In the genomic region with DNA sequence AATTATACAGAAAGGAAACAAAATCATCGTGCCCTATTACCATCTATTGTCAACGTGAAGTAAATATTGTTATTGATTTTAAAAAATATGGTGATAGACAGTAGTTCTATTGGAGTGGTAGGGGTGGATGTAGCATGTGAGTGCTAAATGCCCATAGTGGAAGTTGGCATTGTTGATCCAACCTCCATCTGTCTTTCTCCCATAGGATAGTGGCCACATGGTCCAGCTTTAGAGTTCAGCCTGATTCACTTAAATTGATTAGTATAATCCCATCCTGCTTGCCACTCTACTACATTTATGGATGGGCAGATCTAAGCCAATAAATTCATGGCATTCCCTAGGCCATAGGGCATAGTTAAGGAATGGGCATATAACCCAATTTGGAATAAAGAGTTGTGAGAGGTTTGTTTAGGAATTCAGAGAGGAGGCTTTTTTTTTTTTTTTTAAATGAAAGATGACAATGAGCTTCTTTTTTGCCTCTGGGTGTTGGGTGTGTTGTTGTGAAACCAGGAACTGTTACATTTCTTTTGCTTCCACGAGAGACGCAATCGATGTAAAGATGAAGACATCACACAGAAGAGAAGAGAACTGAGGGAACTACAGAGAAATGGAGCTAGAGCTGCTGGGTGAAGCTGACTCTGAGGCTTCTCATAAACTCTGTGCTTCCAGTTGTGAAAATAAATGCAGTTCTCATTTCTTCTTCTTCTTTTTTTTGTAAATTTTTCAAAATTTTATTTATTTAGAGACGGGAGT, we compare ENCODE assay signal across 17 cellular contexts. TPM values are rescaled to one million over a fixed set of nuclear protein-coding genes. Genes with fewer than 3 reads are reported as not detected.
DNase-seq lines count a peak whose midpoint lies in the region; ATAC-seq and TF ChIP-seq lines count a peak whose summit lies in the region.
"Had no signal": no experiment of that assay in that cellular context is flagged by ENCODE, and none has a peak within 500 bp of the region (broad histone marks: within the 10 kb centered on the region; RNA-seq: fewer than 3 reads in every experiment).

No MANE protein-coding gene starts in this region.

- intact Hi-C loops in lower lobe of right lung (cut with DNase I) = no loop called here

- WGBS in GM23248 (ENCODE audit: low coverage in 1 of 2, low lambda C conversion rate in 2 of 2, missing lambda C conversion rate in 2 of 2), 2 experiments = 95 to 97% methylated on average over 6 of the region's 6 CpGs

- H3K9ac ChIP-seq in GM23248 = no peak overlapping the region

- H3K27me3 ChIP-seq in GM23248 (replicated peaks; ENCODE audit: insufficient read depth) = no peaks in the 10 kb centered on the region
- H3K27me3 ChIP-seq in lower lobe of right lung (ENCODE audit: low read depth) = no peaks in the 10 kb centered on the region
- H3K27me3 ChIP-seq: body of pancreas, Peyer's patch had no signal

- in situ Hi-C loops in GM23248 (cut with MboI) = no loop called here
- in situ Hi-C loops in SK-MEL-5 (cut with HindIII; ENCODE audit: low pct_unique_long_range_greater_than_20kb, low sequenced_read_pairs) = no loop called here

- peaks cover 14% of the 10 kb centered on the region; the same call in 1 of the 2 replicates for H3F3A ChIP-seq in GM23248 (ENCODE audit: insufficient read depth)

- no peak overlapping the region for H2AFZ ChIP-seq in GM23248

- H3K4me1 Mint-ChIP-seq in progenitor cell of endocrine pancreas (ENCODE audit: low read depth) = peaks cover 9% of the 10 kb centered on the region
- H3K4me1 Mint-ChIP-seq in osteocyte (ENCODE audit: unreplicated experiment) = peaks cover 5% of the 10 kb centered on the region

- no peaks in the 10 kb centered on the region for H3K9me2 ChIP-seq in GM23248 (ENCODE audit: insufficient read depth)

- H3K4me3 ChIP-seq in GM23248 = no peak overlapping the region
- H3K4me3 ChIP-seq in lower lobe of right lung = no peak overlapping the region
- H3K4me3 ChIP-seq: body of pancreas, Peyer's patch had no signal

- H3K27ac ChIP-seq in GM23248 (no peak overlapping the region), lower lobe of right lung (no peak overlapping the region)
- H3K27ac ChIP-seq: Peyer's patch had no signal

- H3K4me3 Mint-ChIP-seq in progenitor cell of endocrine pancreas (ENCODE audit: low read depth) (no peak overlapping the region), osteocyte (ENCODE audit: unreplicated experiment) (no peak overlapping the region)
- H3K4me3 Mint-ChIP-seq: natural killer cell had no signal

- H3K27me3 Mint-ChIP-seq in progenitor cell of endocrine pancreas (no peaks in the 10 kb centered on the region), osteocyte (ENCODE audit: unreplicated experiment) (no peaks in the 10 kb centered on the region)
- H3K27me3 Mint-ChIP-seq: stimulated activated naive CD8-positive, alpha-beta T cell treated with anti-CD3 and anti-CD28 coated beads, Interleukin-15, amount 100 ng/mL, for 72 hours had no signal

- H3K36me3 ChIP-seq in GM23248 (ENCODE audit: low read depth) = no peaks in the 10 kb centered on the region
- no peaks in the 10 kb centered on the region for H3K36me3 ChIP-seq in lower lobe of right lung
- H3K36me3 ChIP-seq: Peyer's patch had no signal

- peak overlapping the region; percentile 60 for H3K4me2 ChIP-seq in GM23248 (ENCODE audit: unreplicated experiment)

- ATAC-seq in lower lobe of right lung (peak; percentile 50 to 62), GM19397 (IDR thresholded peaks at IDR 0.05; ENCODE audit: unreplicated experiment) (no peak), HG03045 (IDR thresholded peaks at IDR 0.05; ENCODE audit: unreplicated experiment) (no peak)
- ATAC-seq: body of pancreas; natural killer cell; stimulated activated naive CD8-positive, alpha-beta T cell treated with anti-CD3 and anti-CD28 coated beads, Interleukin-15, amount 100 ng/mL, for 72 hours had no signal

- H3K9me3 Mint-ChIP-seq in progenitor cell of endocrine pancreas (ENCODE audit: low read depth) = no peaks in the 10 kb centered on the region
- H3K9me3 Mint-ChIP-seq in osteocyte (ENCODE audit: unreplicated experiment) = no peaks in the 10 kb centered on the region
- H3K9me3 Mint-ChIP-seq: natural killer cell; stimulated activated naive CD8-positive, alpha-beta T cell treated with anti-CD3 and anti-CD28 coated beads, Interleukin-15, amount 100 ng/mL, for 72 hours had no signal

- peaks cover 42% of the 10 kb centered on the region for H3K4me1 ChIP-seq in GM23248 (ENCODE audit: insufficient read depth)
- H3K4me1 ChIP-seq in lower lobe of right lung = peaks cover 30% of the 10 kb centered on the region
- H3K4me1 ChIP-seq: Peyer's patch had no signal

- H3K9me3 ChIP-seq in GM23248 (ENCODE audit: low read depth) (no peaks in the 10 kb centered on the region), lower lobe of right lung (no peaks in the 10 kb centered on the region)
- H3K9me3 ChIP-seq: body of pancreas, Peyer's patch had no signal

- peaks cover 4% of the 10 kb centered on the region; the same call in 1 of the 2 replicates for H4K20me1 ChIP-seq in GM23248 (ENCODE audit: insufficient read depth)

- peaks cover 21% of the 10 kb centered on the region for H3K79me2 ChIP-seq in GM23248 (ENCODE audit: insufficient read depth)

- H3K36me3 Mint-ChIP-seq in progenitor cell of endocrine pancreas (ENCODE audit: insufficient read depth) (no peaks in the 10 kb centered on the region), osteocyte (ENCODE audit: unreplicated experiment) (no peaks in the 10 kb centered on the region)
- H3K36me3 Mint-ChIP-seq: natural killer cell had no signal

- TF ChIP-seq CTCF in lower lobe of right lung (IDR thresholded peaks at IDR 0.05) (no peak), progenitor cell of endocrine pancreas (IDR thresholded peaks at IDR 0.05; ENCODE audit: unreplicated experiment) (no peak), osteocyte (IDR thresholded peaks at IDR 0.05) (no peak)

- peak; percentile 87 to 88 for DNase-seq in AML-193 (lab: John Stamatoyannopoulos, UW)
- DNase-seq in GM23248 = no peak
- DNase-seq in SK-MEL-5 (ENCODE audit: low read depth, low spot score) = peak; percentile 78
- DNase-seq in lower lobe of right lung = no peak
- no peak for DNase-seq in progenitor cell of endocrine pancreas (ENCODE audit: low spot score, unreplicated experiment)
- no peak for DNase-seq in osteocyte (ENCODE audit: extremely low spot score, unreplicated experiment)
- DNase-seq: activated CD4-positive, CD25-positive, alpha-beta regulatory T cell; body of pancreas; natural killer cell; NCI-H187 treated with DMSO at 0.1 percent for 48 hours; NCI-H510A treated with DMSO at 0.1 percent for 48 hours; Peyer's patch; stimulated activated CD4-positive, alpha-beta T cell treated with anti-CD3 and anti-CD28 coated beads, Interleukin-15, amount 100 ng/mL, for 24 hours; stimulated activated naive CD8-positive, alpha-beta T cell treated with anti-CD3 and anti-CD28 coated beads, Interleukin-15, amount 100 ng/mL, for 72 hours; T-helper 1 cell had no signal

- no peak overlapping the region for H3K27ac Mint-ChIP-seq in progenitor cell of endocrine pancreas
- H3K27ac Mint-ChIP-seq in osteocyte (ENCODE audit: unreplicated experiment) = no peak overlapping the region

RNA-seq across cellular contexts. Expression of a gene that starts 12.5 kb away (rescaled TPM):
- 24.3 and 28.1 TPM in 2 replicates for total RNA-seq in GM23248 (2014; rRNA removed; shearing (Covaris generic))
- 8.3 and 11.1 TPM in 2 replicates for polyA plus RNA-seq in GM23248 (2016; fragmentation: Nextera tagmentation; extraction: Ambion mirVana)
- 107 and 111 TPM in 2 replicates for total RNA-seq in SK-MEL-5 (2014; rRNA removed; shearing (Covaris generic))
- 37.3 and 49.6 TPM in 2 replicates for polyA plus RNA-seq in SK-MEL-5 (2015; cell fraction: cytosol; rRNA removed)
- 223 and 239 TPM in 2 replicates for polyA plus RNA-seq in SK-MEL-5 (2015; cell fraction: nucleus; rRNA removed)
- total RNA-seq in lower lobe of right lung (32.8 TPM), progenitor cell of endocrine pancreas (61.0 and 62.7 TPM in 2 replicates), osteocyte (28.3 and 32.6 TPM in 2 replicates)

Comparison
In these comparisons a context has a peak if more than half of its experiments do, and no peak if none do; other contexts are left out.
1. DNase-seq: peak in AML-193 (2 of 2) and SK-MEL-5 (single experiment); none in GM23248 (single experiment), lower lobe of right lung (single experiment), progenitor cell of endocrine pancreas (single experiment) and osteocyte (single experiment).
2. ATAC-seq: peak in lower lobe of right lung (2 of 2); none in GM19397 (single experiment) and HG03045 (single experiment).